ENCODE assay signal across 12 cellular contexts in the genomic region with DNA sequence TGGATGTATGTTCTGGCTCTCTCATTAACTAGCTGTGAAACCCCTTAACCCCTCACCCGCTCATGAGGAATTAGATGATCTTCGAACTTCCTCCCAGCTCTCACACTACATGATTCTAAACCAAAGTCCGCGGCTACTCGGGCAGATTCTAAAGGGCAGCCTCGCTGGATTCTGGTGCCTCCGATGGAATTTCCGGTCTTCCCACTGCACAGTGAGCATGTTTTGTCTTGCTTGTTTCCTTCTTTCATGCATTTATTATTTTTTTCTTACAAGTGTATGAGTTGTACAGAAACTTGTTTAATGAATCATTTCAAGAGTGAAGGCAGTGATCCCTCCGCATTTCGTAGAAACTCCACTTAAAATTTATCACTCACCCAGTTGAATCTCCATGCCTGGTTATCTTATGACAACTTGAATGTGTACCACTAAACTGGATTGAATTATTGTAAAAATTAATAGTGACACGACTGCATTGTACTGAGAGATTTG. TPM values are rescaled to one million over a fixed set of nuclear protein-coding genes. Genes with fewer than 3 reads are reported as not detected.
DNase-seq lines count a peak whose midpoint lies in the region; ATAC-seq and TF ChIP-seq lines count a peak whose summit lies in the region.
"Had no signal": no experiment of that assay in that cellular context is flagged by ENCODE, and none has a peak within 500 bp of the region (broad histone marks: within the 10 kb centered on the region; RNA-seq: fewer than 3 reads in every experiment).

No MANE protein-coding gene starts in this region.

- ATAC-seq in GM21786 (IDR thresholded peaks at IDR 0.05; ENCODE audit: unreplicated experiment), result no peak

- DNase-seq in Caco-2 (peak; percentile 29 to 55), HFFc6 (no peak), MCF 10A (ENCODE audit: unreplicated experiment) (peak; percentile 82), occipital lobe (lab: John Stamatoyannopoulos, UW) (no peak), GM03348 (ENCODE audit: low spot score) (no peak), SJCRH30 (no peak)
- DNase-seq: activated CD4-positive, alpha-beta T cell treated with anti-CD3 and anti-CD28 coated beads, Interleukin-2, amount 50 U/mL, for 4 hours; NCI-H2081 had no signal

- BruUV-seq in Caco-2 (replicated peaks; lab: Mats Ljungman, UMichigan) (no TSS peak), MCF 10A (replicated peaks; lab: Mats Ljungman, UMichigan) (no TSS peak)

- H3K4me3 ChIP-seq in Caco-2 (ENCODE audit: low read depth, low read length), result no peak overlapping the region
- no peak overlapping the region for H3K4me3 ChIP-seq in SJCRH30

- H3K36me3 ChIP-seq in Caco-2 (ENCODE audit: control insufficient read depth, insufficient read depth, low read length) (no peaks in the 10 kb centered on the region), SJCRH30 (no peaks in the 10 kb centered on the region)

- H3K4me3 Mint-ChIP-seq in Caco-2 (ENCODE audit: unreplicated experiment) (peak overlapping the region; percentile 11), HFFc6 (peak overlapping the region; percentile 74; the same call in 1 of the 2 replicates), MCF 10A (ENCODE audit: unreplicated experiment) (peak overlapping the region; percentile 5), nephron (no peak overlapping the region)

- TF ChIP-seq CTCF in Caco-2 (IDR thresholded peaks at IDR 0.05; ENCODE audit: insufficient read depth in 1 of 2, low read depth in 1 of 2, low read length in 1 of 2, severe bottlenecking in 1 of 2, unreplicated experiment in 1 of 2) (no peak), HFFc6 (IDR thresholded peaks at IDR 0.05) (no peak), MCF 10A (IDR thresholded peaks at IDR 0.05; ENCODE audit: unreplicated experiment) (no peak), nephron (IDR thresholded peaks at IDR 0.05; ENCODE audit: unreplicated experiment in 3 of 3) (no peak)

- H3K27ac Mint-ChIP-seq in Caco-2 (ENCODE audit: unreplicated experiment) (peak overlapping the region; percentile 48), HFFc6 (peak overlapping the region; percentile 85; the same call in 1 of the 2 replicates), MCF 10A (ENCODE audit: low read depth, unreplicated experiment) (peak overlapping the region; percentile 85), nephron (peak overlapping the region in 2 of 3 experiments; percentile 33 to 48)

- H3K9me3 Mint-ChIP-seq in Caco-2 (ENCODE audit: unreplicated experiment) (no peaks in the 10 kb centered on the region), HFFc6 (no peaks in the 10 kb centered on the region), MCF 10A (ENCODE audit: unreplicated experiment) (no peaks in the 10 kb centered on the region), nephron (no peaks in the 10 kb centered on the region)

- H3K27me3 Mint-ChIP-seq in Caco-2 (ENCODE audit: insufficient read depth, unreplicated experiment), result no peaks in the 10 kb centered on the region
- H3K27me3 Mint-ChIP-seq in HFFc6 (ENCODE audit: insufficient read depth), result peaks cover 4% of the 10 kb centered on the region; the same call in 1 of the 2 replicates
- H3K27me3 Mint-ChIP-seq in MCF 10A (ENCODE audit: insufficient read depth, unreplicated experiment), result no peaks in the 10 kb centered on the region
- H3K27me3 Mint-ChIP-seq in nephron (ENCODE audit: low read depth), result no peaks in the 10 kb centered on the region

- H3K4me1 ChIP-seq in Caco-2, result peaks cover 42% of the 10 kb centered on the region
- H3K4me1 ChIP-seq in SJCRH30, result no peaks in the 10 kb centered on the region

- H3K4me1 Mint-ChIP-seq in Caco-2 (ENCODE audit: low read depth, unreplicated experiment) (peaks cover 6% of the 10 kb centered on the region), HFFc6 (ENCODE audit: low read depth) (peaks cover 20% of the 10 kb centered on the region), MCF 10A (ENCODE audit: insufficient read depth, unreplicated experiment) (peaks cover 13% of the 10 kb centered on the region), nephron (no peaks in the 10 kb centered on the region)

- H3K27ac ChIP-seq in SJCRH30, result no peak overlapping the region
- H3K27ac ChIP-seq: C4-2B had no signal

- H3K36me3 Mint-ChIP-seq in Caco-2 (ENCODE audit: insufficient read depth, unreplicated experiment) (no peaks in the 10 kb centered on the region), HFFc6 (ENCODE audit: low read depth) (no peaks in the 10 kb centered on the region), MCF 10A (ENCODE audit: insufficient read depth, unreplicated experiment) (no peaks in the 10 kb centered on the region), nephron (ENCODE audit: low read depth) (no peaks in the 10 kb centered on the region)

- POLR2A ChIA-PET in Caco-2 (lab: Charles Lee), result no interaction called here
- POLR2A ChIA-PET in MCF 10A (lab: Yijun Ruan, JAX), result interaction anchor here (0.7 to 1.6 kb wide), 7 partner anchors 16 to 253 kb away, joined by 3 to 7 read pairs (median 5); a partner anchor contains a TSS

- H3K27me3 ChIP-seq in Caco-2 (replicated peaks; ENCODE audit: control insufficient read depth, insufficient read depth, low read length) (no peaks in the 10 kb centered on the region), SJCRH30 (no peaks in the 10 kb centered on the region)

- CTCF ChIA-PET in Caco-2 (lab: Charles Lee) (no interaction called here), MCF 10A (lab: Yijun Ruan, JAX) (interaction anchor here (1.0 kb wide), 1 partner anchor 84 kb away, joined by 3 read pairs; no protein-coding TSS in a partner anchor)

- H3K9me3 ChIP-seq in Caco-2 (no peaks in the 10 kb centered on the region), SJCRH30 (replicated peaks) (no peaks in the 10 kb centered on the region)

- intact Hi-C loops in Caco-2 (cut with micrococcal nuclease; ENCODE audit: unreplicated experiment), result no loop called here
- intact Hi-C loops in MCF 10A (cut with micrococcal nuclease), result no loop called here

RNA-seq across cellular contexts. Expression of a gene that starts 4.5 kb away (rescaled TPM):
- 0.28 and 0.32 TPM in 2 replicates for total RNA-seq in Caco-2 (2022)
- total RNA-seq in HFFc6 (2021; fragmentation: NEBNext Ultra II Directional; extraction: Animal tissue kit (Norgen Biotek cat#: 25700)), result not detected
- total RNA-seq in MCF 10A (2022), result not detected in 2 replicates
- 0.16 TPM for total RNA-seq in occipital lobe
- not detected in 2 replicates for total RNA-seq in SJCRH30 (2014; rRNA removed; shearing (Covaris generic))
- total RNA-seq: skeletal muscle tissue had no signal

RNA-seq across cellular contexts. Expression of a gene that starts 9.5 kb away (rescaled TPM):
- total RNA-seq in Caco-2 (2022) (3.7 and 5.2 TPM in 2 replicates), MCF 10A (2022) (not detected in 2 replicates), occipital lobe (0.78 TPM)
- total RNA-seq in HFFc6 (2021; fragmentation: NEBNext Ultra II Directional; extraction: Animal tissue kit (Norgen Biotek cat#: 25700)), result not detected
- not detected in 2 replicates for total RNA-seq in SJCRH30 (2014; rRNA removed; shearing (Covaris generic))

RNA-seq across cellular contexts. Expression of a gene that starts 17.9 kb away (rescaled TPM):
- total RNA-seq in Caco-2 (2022) (0.16 and 0.18 TPM in 2 replicates), MCF 10A (2022) (0.19 TPM in 1 of 2 replicates, not detected in the other), occipital lobe (not detected)
- not detected for total RNA-seq in HFFc6 (2021; fragmentation: NEBNext Ultra II Directional; extraction: Animal tissue kit (Norgen Biotek cat#: 25700))
- total RNA-seq in SJCRH30 (2014; rRNA removed; shearing (Covaris generic)), result not detected in 2 replicates

RNA-seq across cellular contexts. Expression of a gene that starts 31.5 kb away (rescaled TPM):
- total RNA-seq in Caco-2 (2022), result 83.2 and 83.8 TPM in 2 replicates
- 10 to 100 TPM; 53.2 to 66.7 (median 61.7) TPM for total RNA-seq in HFFc6 (2021; fragmentation: NEBNext Ultra II Directional; extraction: Animal tissue kit (Norgen Biotek cat#: 25700))
- 87.9 and 104 TPM in 2 replicates for total RNA-seq in MCF 10A (2022)
- 46.6 TPM for total RNA-seq in occipital lobe
- 77.2 and 82.5 TPM in 2 replicates for total RNA-seq in SJCRH30 (2014; rRNA removed; shearing (Covaris generic))

RNA-seq across cellular contexts. Expression of a gene that starts 53.3 kb away (rescaled TPM):
- total RNA-seq in Caco-2 (2022), result 0.30 and 1.1 TPM in 2 replicates
- total RNA-seq in HFFc6 (2021; fragmentation: NEBNext Ultra II Directional; extraction: Animal tissue kit (Norgen Biotek cat#: 25700)), result under 1 TPM; 0.08 to 0.40 (median 0.17) TPM
- 0.51 and 0.81 TPM in 2 replicates for total RNA-seq in MCF 10A (2022)
- total RNA-seq in occipital lobe, result 9.4 TPM
- total RNA-seq in SJCRH30 (2014; rRNA removed; shearing (Covaris generic)), result 0.18 and 0.38 TPM in 2 replicates

Comparison
In these comparisons a context has a peak if more than half of its experiments do, and no peak if none do; other contexts are left out.
1. DNase-seq: peak in Caco-2 (2 of 2) and MCF 10A (single experiment); none in HFFc6 (single experiment), occipital lobe (single experiment), GM03348 (single experiment) and SJCRH30 (0 of 2).
2. H3K4me3 Mint-ChIP-seq: peak in Caco-2 (single experiment), HFFc6 (single experiment) and MCF 10A (single experiment); none in nephron (0 of 3).
3. Peak in every context shown above with its lines, with median percentiles within 50 percentile points of each other: H3K27ac Mint-ChIP-seq.